ENCODE assay signal across 12 cellular contexts in the genomic region with DNA sequence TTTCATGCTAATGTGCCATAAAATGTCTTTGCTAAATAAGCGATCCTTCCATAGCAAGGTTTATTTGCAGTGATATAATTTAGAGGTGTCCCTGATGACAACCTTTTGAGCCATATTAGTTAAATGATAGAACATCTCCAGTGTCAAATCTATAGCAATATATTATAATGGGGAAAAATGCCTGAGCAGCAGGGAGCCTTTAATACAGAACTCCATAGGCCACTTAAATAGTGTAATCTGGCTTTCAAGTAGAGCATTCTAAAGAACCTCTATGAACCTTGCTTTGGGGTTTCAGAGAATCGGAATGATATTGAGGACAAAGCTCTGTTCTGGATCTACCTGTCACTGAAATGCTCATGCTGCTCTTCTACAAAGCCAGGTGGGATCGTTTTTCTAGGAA.
"Had no signal": no experiment of that assay in that cellular context is flagged by ENCODE, and none has a peak within 500 bp of the region (broad histone marks: within the 10 kb centered on the region; RNA-seq: fewer than 3 reads in every experiment).

No MANE protein-coding gene starts in this region.

- H3K36me3 Mint-ChIP-seq: immature natural killer cell had no signal

- H3K4me3 Mint-ChIP-seq: nephron progenitor cell; T-helper 2 cell treated with Interferon-gamma antibody and Interleukin-4, amounts not matched to agents 5 μg/mL and 100 μg/mL, for 36 hours had no signal

- H3K4me1 Mint-ChIP-seq: nephron progenitor cell had no signal

- H3K27ac Mint-ChIP-seq: nephron progenitor cell; T-helper 2 cell treated with Interferon-gamma antibody and Interleukin-4, amounts not matched to agents 5 μg/mL and 100 μg/mL, for 36 hours had no signal

- ATAC-seq: gastrocnemius medialis, heart left ventricle, right cardiac atrium, upper lobe of right lung had no signal

- H3K9me3 Mint-ChIP-seq: immature natural killer cell; nephron progenitor cell; T-helper 2 cell treated with Interferon-gamma antibody and Interleukin-4, amounts not matched to agents 5 μg/mL and 100 μg/mL, for 36 hours had no signal

- DNase-seq: activated naive CD4-positive, alpha-beta T cell treated with anti-CD3 and anti-CD28 coated beads, Interleukin-2, amount 50 U/mL, for 16 hours; erythroblast; gastrocnemius medialis; heart left ventricle; nephron progenitor cell; right cardiac atrium; stimulated activated CD4-positive, alpha-beta T cell treated with anti-CD3 and anti-CD28 coated beads, Interleukin-4, amount 100 ng/mL, for 4 hours; stimulated activated CD8-positive, alpha-beta memory T cell treated with anti-CD3 and anti-CD28 coated beads, Interleukin-4, amount 100 ng/mL, for 48 hours; stomach; upper lobe of right lung had no signal
